In the genomic region with DNA sequence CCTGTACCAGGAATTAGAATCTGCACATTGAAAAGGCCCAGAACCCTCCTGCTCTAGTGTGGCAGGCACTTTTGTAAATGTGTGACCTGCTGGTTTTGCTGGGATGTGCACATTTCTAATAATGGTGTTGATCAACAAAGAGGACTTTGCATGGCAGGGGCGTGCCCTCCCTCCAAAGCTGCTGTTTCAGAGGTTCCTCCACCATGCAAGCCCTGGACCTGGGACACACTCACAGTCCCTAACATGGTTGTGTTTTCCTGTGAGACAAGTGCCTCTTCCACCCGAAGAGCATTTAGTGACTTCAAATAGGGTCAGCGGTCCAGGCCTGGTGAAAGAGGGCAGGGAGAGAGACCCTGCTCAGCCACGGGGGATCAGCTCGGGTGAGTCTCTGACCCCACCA, we compare ENCODE assay signal across 23 cellular contexts. TPM values are rescaled to one million over a fixed set of nuclear protein-coding genes. Genes with fewer than 3 reads are reported as not detected.
DNase-seq lines count a peak whose midpoint lies in the region; ATAC-seq, FAIRE-seq and TF ChIP-seq lines count a peak whose summit lies in the region.
"Had no signal": no experiment of that assay in that cellular context is flagged by ENCODE, and none has a peak within 500 bp of the region (broad histone marks: within the 10 kb centered on the region; RNA-seq: fewer than 3 reads in every experiment).

No MANE protein-coding gene starts in this region.

- no peak overlapping the region for H3K56ac ChIP-seq in H1 (replicated peaks; ENCODE audit: insufficient read length, low read depth, low read length)

- H2BK15ac ChIP-seq in H1 (ENCODE audit: low read length): no peak overlapping the region

- no peak overlapping the region for H2AK5ac ChIP-seq in H1 (ENCODE audit: low read depth, low read length)

- H4K91ac ChIP-seq in H1 (replicated peaks; ENCODE audit: insufficient read length, low read length): no peak overlapping the region

- no peak for TF ChIP-seq RAD21 in H1 (IDR thresholded peaks at IDR 0.05 in 1 of 2, conservative IDR thresholded peaks at IDR 0.05 in 1 of 2; ENCODE audit: low read depth in 2 of 2, low read length in 2 of 2)

- POLR2A ChIA-PET in H1 (lab: Charles Lee; ENCODE audit: partially characterized antibody): interaction anchor here (2.9 kb wide), 1 partner anchor 27 kb away, joined by 12 read pairs; a partner anchor contains a TSS

- H2BK12ac ChIP-seq in H1 (ENCODE audit: low read depth, low read length): no peak overlapping the region

- no peaks in the 10 kb centered on the region for H3K36me3 ChIP-seq in OCI-LY3 (replicated peaks; ENCODE audit: low read depth, low read length)
- no peaks in the 10 kb centered on the region for H3K36me3 ChIP-seq in H1 (ENCODE audit: control insufficient read depth in 2 of 4, insufficient read depth in 4 of 4, low read length in 3 of 4)

- H3K9me3 ChIP-seq in OCI-LY3 (ENCODE audit: insufficient read depth, low read length) (no peaks in the 10 kb centered on the region), H1 (ENCODE audit: insufficient read depth in 2 of 2, low read depth in 1 of 2, low read length in 1 of 2) (no peaks in the 10 kb centered on the region)

- no peak for TF ChIP-seq CTCF in OCI-LY3 (IDR thresholded peaks at IDR 0.05; ENCODE audit: low read depth, low read length)
- no peak for TF ChIP-seq CTCF in H1 (IDR thresholded peaks at IDR 0.05; ENCODE audit: control extremely low read depth in 1 of 3, insufficient read depth in 1 of 3, low read depth in 1 of 3, low read length in 3 of 3)

- H2BK5ac ChIP-seq in H1 (ENCODE audit: low read depth, low read length): no peak overlapping the region

- H4K8ac ChIP-seq in H1 (ENCODE audit: extremely low read depth, insufficient read depth, low read length): no peak overlapping the region

- H3K27ac ChIP-seq in OCI-LY3 (ENCODE audit: low read length) (no peak overlapping the region), H1 (ENCODE audit: low read depth, low read length) (no peak overlapping the region)

- H3K4me1 Mint-ChIP-seq in stimulated activated memory B cell treated with anti-CD40 and anti-IgM and Interleukin-4, amounts not matched to agents 10 μg/mL and 1 μg/mL and 100 μg/mL, for 72 hours: peaks cover 85% of the 10 kb centered on the region
- H3K4me1 Mint-ChIP-seq in activated T-cell treated with anti-CD3 and anti-CD28 coated beads, Interleukin-2, amount 50 U/mL, for 4 hours (ENCODE audit: low read depth): peaks cover 30% of the 10 kb centered on the region

- TF ChIP-seq EP300 in H1 (IDR thresholded peaks at IDR 0.05; ENCODE audit: borderline replicate concordance in 1 of 2, low read depth in 2 of 2, low read length in 2 of 2): no peak

- H3K9ac ChIP-seq in OCI-LY3 (ENCODE audit: low read length) (no peak overlapping the region), H1 (replicated peaks in 1 of 4; ENCODE audit: extremely low read depth in 1 of 4, low read depth in 3 of 4, low read length in 3 of 4) (no peak overlapping the region)

- no peaks in the 10 kb centered on the region for H4K20me1 ChIP-seq in OCI-LY3 (ENCODE audit: insufficient read depth, low read length)
- H4K20me1 ChIP-seq in H1 (replicated peaks in 1 of 2; ENCODE audit: control insufficient read depth in 1 of 2, insufficient read depth in 2 of 2, low read length in 2 of 2): no peaks in the 10 kb centered on the region

- peaks cover 69% of the 10 kb centered on the region for H3K4me1 ChIP-seq in OCI-LY3 (ENCODE audit: low read length)
- H3K4me1 ChIP-seq in H1 (replicated peaks in 1 of 4; ENCODE audit: control insufficient read depth in 3 of 4, insufficient read depth in 4 of 4, low read length in 3 of 4): peaks cover 5 to 16% (median 8%) of the 10 kb centered on the region in 4 experiments; a peak in 6 of 7 replicates

- H3K18ac ChIP-seq in H1 (ENCODE audit: extremely low read depth, low read length): no peak overlapping the region

- no peak overlapping the region for H3K23ac ChIP-seq in H1 (ENCODE audit: insufficient read length)

- H3K9me3 Mint-ChIP-seq in stimulated activated memory B cell treated with anti-CD40 and anti-IgM and Interleukin-4, amounts not matched to agents 10 μg/mL and 1 μg/mL and 100 μg/mL, for 72 hours: no peaks in the 10 kb centered on the region
- no peaks in the 10 kb centered on the region for H3K9me3 Mint-ChIP-seq in activated T-cell treated with anti-CD3 and anti-CD28 coated beads, Interleukin-2, amount 50 U/mL, for 4 hours
- H3K9me3 Mint-ChIP-seq: CD8-positive, alpha-beta memory T cell had no signal

- no peak overlapping the region for H2BK120ac ChIP-seq in H1 (replicated peaks; ENCODE audit: low read depth, low read length)

- H4K5ac ChIP-seq in H1 (ENCODE audit: insufficient read length, low read depth, low read length): no peak overlapping the region

- H3K4ac ChIP-seq in H1 (replicated peaks; ENCODE audit: insufficient read length, low read depth, low read length): no peak overlapping the region

- H2AFZ ChIP-seq in OCI-LY3 (ENCODE audit: low read depth, low read length): no peak overlapping the region
- H2AFZ ChIP-seq in H1 (ENCODE audit: low read length): 0 out of 2 replicates have a peak overlapping the region, but pooled peaks have one; percentile 35

- H3K27me3 Mint-ChIP-seq in stimulated activated memory B cell treated with anti-CD40 and anti-IgM and Interleukin-4, amounts not matched to agents 10 μg/mL and 1 μg/mL and 100 μg/mL, for 72 hours: no peaks in the 10 kb centered on the region
- peaks cover 5% of the 10 kb centered on the region for H3K27me3 Mint-ChIP-seq in activated T-cell treated with anti-CD3 and anti-CD28 coated beads, Interleukin-2, amount 50 U/mL, for 4 hours (ENCODE audit: low read depth)
- H3K27me3 Mint-ChIP-seq: CD8-positive, alpha-beta memory T cell had no signal

- peaks cover 9% of the 10 kb centered on the region for H3K27me3 ChIP-seq in OCI-LY3 (ENCODE audit: low read depth, low read length)
- H3K27me3 ChIP-seq in H1 (replicated peaks in 1 of 4; ENCODE audit: control insufficient read depth in 3 of 4, extremely low read depth in 1 of 4, insufficient read depth in 3 of 4, low read length in 3 of 4): 0 out of 7 replicates have a peak, but pooled peaks cover 0 to 2% (median 0%) of the 10 kb centered on the region in 4 experiments

- H3K79me2 ChIP-seq in OCI-LY3 (ENCODE audit: low read length) (no peaks in the 10 kb centered on the region), H1 (ENCODE audit: control insufficient read depth in 1 of 2, insufficient read depth in 2 of 2, low read length in 2 of 2) (no peaks in the 10 kb centered on the region)

- no peak for ATAC-seq in stimulated activated memory B cell treated with anti-CD40 and anti-IgM and Interleukin-4, amounts not matched to agents 10 μg/mL and 1 μg/mL and 100 μg/mL, for 72 hours
- ATAC-seq in activated T-cell treated with anti-CD3 and anti-CD28 coated beads, Interleukin-2, amount 50 U/mL, for 4 hours: no peak
- ATAC-seq in HG03460 (IDR thresholded peaks at IDR 0.05; ENCODE audit: unreplicated experiment): no peak
- ATAC-seq: K562, Right ventricle myocardium inferior had no signal

- H3K4me3 ChIP-seq in OCI-LY3 (ENCODE audit: low read length) (no peak overlapping the region), H1 (ENCODE audit: extremely low read depth in 1 of 4, insufficient read depth in 2 of 4, low read depth in 3 of 4, low read length in 4 of 4) (no peak overlapping the region)
- H3K4me3 ChIP-seq: K562 had no signal

- no peaks in the 10 kb centered on the region for H3K23me2 ChIP-seq in H1 (ENCODE audit: low read depth, low read length)

- CTCF ChIA-PET in H1 (lab: Charles Lee; ENCODE audit: partially characterized antibody): interaction anchor here (1.4 kb wide), 1 partner anchor 43 kb away, joined by 3 read pairs; no protein-coding TSS in a partner anchor

- WGBS in H1 (ENCODE audit: extremely low coverage in 1 of 2, insufficient coverage in 1 of 2, insufficient read length in 1 of 2, insufficient replicate concordance in 2 of 2, low coverage in 1 of 2, low lambda C conversion rate in 2 of 2, missing lambda C conversion rate in 1 of 2), 2 experiments: 89% methylated on average over 5 of the region's 5 CpGs; no CpG with 5 or more reads in 1 of the 2 experiments

- FAIRE-seq in H1 (lab: Jason Lieb, UNC): no peak
- FAIRE-seq: H54, K562, RCC 7860 had no signal

- peak overlapping the region; percentile 61 for H3K4me2 ChIP-seq in OCI-LY3 (ENCODE audit: low read length)
- H3K4me2 ChIP-seq in H1 (ENCODE audit: insufficient read depth in 1 of 2, low read depth in 2 of 2, low read length in 2 of 2): no peak overlapping the region

- H3K27ac Mint-ChIP-seq in stimulated activated memory B cell treated with anti-CD40 and anti-IgM and Interleukin-4, amounts not matched to agents 10 μg/mL and 1 μg/mL and 100 μg/mL, for 72 hours: peak overlapping the region; percentile 26

- no peak overlapping the region for H2BK20ac ChIP-seq in H1 (ENCODE audit: low read length)

- H3K14ac ChIP-seq in H1 (ENCODE audit: insufficient read length): no peak overlapping the region

- no peak for TF ChIP-seq POLR2A in H1 (IDR thresholded peaks at IDR 0.05; ENCODE audit: control extremely low read depth in 1 of 2, low read depth in 2 of 2, low read length in 2 of 2)

- peak; percentile 26 for DNase-seq in activated CD8-positive, alpha-beta memory T cell treated with anti-CD3 and anti-CD28 coated beads, Interleukin-2, amount 50 U/mL, for 48 hours
- DNase-seq in activated CD8-positive, alpha-beta memory T cell treated with anti-CD3 and anti-CD28 coated beads for 24 hours: no peak
- no peak for DNase-seq in H1 (ENCODE audit: low read depth in 1 of 2, low spot score in 2 of 2)
- no peak for DNase-seq in DMS 273 (lab: John Stamatoyannopoulos, UW; ENCODE audit: unreplicated experiment)
- no peak for DNase-seq in activated T-cell treated with anti-CD3 and anti-CD28 coated beads, Interleukin-2, amount 50 U/mL, for 4 hours
- DNase-seq: 8988T; CD8-positive, alpha-beta memory T cell; DMS53; GDM1; NCI-H1092; NCI-H1436 treated with DMSO at 0.1 percent for 48 hours; NCI-H2029; NCI-H226; NCI-H510A treated with DMSO at 0.1 percent for 48 hours; NCI-H748 treated with DMSO at 0.1 percent for 48 hours; NK-92 treated with Interleukin-12 subunit alpha and Interleukin-12 subunit beta, amount 100 ng/mL, for 24 hours had no signal

- no peaks in the 10 kb centered on the region for H3K79me1 ChIP-seq in H1 (ENCODE audit: low read depth, low read length)

- peaks cover 15% of the 10 kb centered on the region for H3K36me3 Mint-ChIP-seq in stimulated activated memory B cell treated with anti-CD40 and anti-IgM and Interleukin-4, amounts not matched to agents 10 μg/mL and 1 μg/mL and 100 μg/mL, for 72 hours
- peaks cover 9% of the 10 kb centered on the region for H3K36me3 Mint-ChIP-seq in activated T-cell treated with anti-CD3 and anti-CD28 coated beads, Interleukin-2, amount 50 U/mL, for 4 hours (ENCODE audit: insufficient read depth)

- H3K4me3 Mint-ChIP-seq in stimulated activated memory B cell treated with anti-CD40 and anti-IgM and Interleukin-4, amounts not matched to agents 10 μg/mL and 1 μg/mL and 100 μg/mL, for 72 hours: no peak overlapping the region
- no peak overlapping the region for H3K4me3 Mint-ChIP-seq in activated T-cell treated with anti-CD3 and anti-CD28 coated beads, Interleukin-2, amount 50 U/mL, for 4 hours
- H3K4me3 Mint-ChIP-seq: CD8-positive, alpha-beta memory T cell had no signal

RNA-seq across cellular contexts. Expression of a gene that starts 28.1 kb away (rescaled TPM):
- total RNA-seq in H1 (2021; fragmentation: NEBNext Ultra II Directional; extraction: Animal tissue kit (Norgen Biotek cat#: 25700)): 0.75 and 0.99 TPM in 2 replicates
- polyA plus RNA-seq in H1 (2011; rRNA removed): 0.38 TPM in 2 replicates
- 0.37 TPM for polyA plus RNA-seq in H1 (2011; cell fraction: cytosol; rRNA removed)
- polyA plus RNA-seq in H1 (2011; cell fraction: nucleus; rRNA removed): 0.19 TPM
- 0.36 to 0.50 TPM (median 0.44 TPM) in 4 replicates for polyA plus RNA-seq in H1 (2012, experiment 1 of 2)
- 0.08 TPM for polyA plus RNA-seq in H1 (2012, experiment 2 of 2)
- polyA plus RNA-seq in H1 (2013, experiment 1 of 2): 0.24 TPM
- polyA plus RNA-seq in H1 (2013, experiment 2 of 2): 0.22 TPM
- polyA minus RNA-seq in H1 (2011; rRNA and poly(A)+ RNA removed): 1.6 and 2.4 TPM in 2 replicates
- polyA minus RNA-seq in H1 (2011; cell fraction: cytosol; rRNA and poly(A)+ RNA removed): 0.95 TPM
- polyA minus RNA-seq in H1 (2011; cell fraction: nucleus; rRNA and poly(A)+ RNA removed): 1.1 TPM
- total RNA-seq in activated T-cell treated with anti-CD3 and anti-CD28 coated beads, Interleukin-2, amount 50 U/mL, for 4 hours: 1 to 10 TPM; 3.6 to 5.8 (median 5.6) TPM
